Comparison of ENCODE assay signal across 8 cellular contexts in the genomic region with DNA sequence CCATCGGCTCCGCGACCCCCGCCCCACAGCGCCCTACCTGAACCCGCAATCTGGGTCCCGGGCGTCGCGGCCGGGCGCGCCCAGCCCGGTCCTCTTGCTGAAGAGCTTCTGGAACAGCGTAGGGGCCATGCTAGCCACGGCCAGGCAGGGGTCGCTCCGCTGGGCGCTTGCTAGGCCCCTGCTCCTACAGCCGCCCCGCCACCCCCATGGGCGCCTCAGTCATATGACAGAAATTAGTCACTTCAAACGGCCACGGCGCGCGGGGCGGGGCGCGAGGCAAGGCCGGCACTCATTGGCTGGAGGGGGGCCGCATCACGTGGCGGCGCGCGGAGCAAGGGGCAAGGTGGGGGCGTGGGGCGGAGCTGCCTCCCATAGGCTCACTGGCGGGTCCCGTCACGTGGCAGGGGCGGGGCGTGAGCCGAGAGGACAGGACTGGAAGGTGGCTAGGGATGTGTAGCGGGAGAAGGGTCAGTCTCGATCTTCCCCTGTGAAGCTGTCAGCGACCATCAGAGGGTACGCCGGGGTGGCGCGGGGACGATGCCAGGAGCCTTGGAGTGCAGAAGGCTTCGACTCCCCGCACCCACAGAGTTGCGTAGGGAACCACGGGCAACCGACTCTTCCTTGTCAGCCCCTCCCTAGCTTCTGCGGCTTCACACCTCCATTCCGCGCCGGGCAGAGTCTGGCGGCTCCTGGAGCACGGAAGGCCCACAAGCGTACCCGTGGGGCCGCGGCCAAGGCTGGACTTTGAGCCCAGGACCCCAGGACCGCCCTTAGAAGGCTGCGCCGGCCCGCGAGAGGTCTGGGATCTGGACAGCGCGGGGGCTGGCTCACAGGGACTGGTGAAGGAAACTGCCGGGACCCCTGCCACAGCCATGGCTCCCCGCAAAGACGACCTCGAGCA. TPM values are rescaled to one million over a fixed set of nuclear protein-coding genes. Genes with fewer than 3 reads are reported as not detected.
DNase-seq lines count a peak whose midpoint lies in the region; ATAC-seq, FAIRE-seq and TF ChIP-seq lines count a peak whose summit lies in the region.

A gene (minus strand): TSS at position 225 of the 901 bp plus-strand sequence. CDS start 96 bp downstream, at position 129.

- peaks cover 14% of the 10 kb centered on the region for H3K4me1 ChIP-seq in ACC112 (ENCODE audit: control insufficient read depth, insufficient read depth, low read length, unreplicated experiment)
- H3K4me1 ChIP-seq in breast epithelium = no peaks in the 10 kb centered on the region
- H3K4me1 ChIP-seq in iPS-20b (ENCODE audit: insufficient read depth, low read length) = peaks cover 3% of the 10 kb centered on the region; the same call in 1 of the 2 replicates
- H3K4me1 ChIP-seq in small intestine (ENCODE audit: control insufficient read depth in 2 of 2, insufficient read depth in 1 of 2, low read depth in 1 of 2, low read length in 1 of 2) = peaks cover 0 to 5% of the 10 kb centered on the region in 2 donors

- peaks cover 45% of the 10 kb centered on the region for H3K79me2 ChIP-seq in ACC112 (ENCODE audit: control insufficient read depth, insufficient read depth, low read length, unreplicated experiment)

- H3K9ac ChIP-seq in iPS-20b (ENCODE audit: low read depth, low read length) = peak within 1 kb of the TSS; percentile 64

- H3K9me3 ChIP-seq in breast epithelium (no peaks in the 10 kb centered on the region), iPS-20b (ENCODE audit: insufficient read depth, low read depth, low read length) (no peaks in the 10 kb centered on the region), small intestine (ENCODE audit: control insufficient read depth, low read depth) (no peaks in the 10 kb centered on the region)

- peak; percentile 83 for ATAC-seq in GM18870 (IDR thresholded peaks at IDR 0.05; ENCODE audit: unreplicated experiment)
- peak; percentile 93 for ATAC-seq in HG03135 (IDR thresholded peaks at IDR 0.05; ENCODE audit: unreplicated experiment)

- TF ChIP-seq CTCF in VCaP (conservative IDR thresholded peaks at IDR 0.05) = no peak
- peak in 1 of 3 donors; percentile 37 for TF ChIP-seq CTCF in breast epithelium (IDR thresholded peaks at IDR 0.05)

- H3K27me3 ChIP-seq in ACC112 (ENCODE audit: insufficient read depth, low read length) = no peaks in the 10 kb centered on the region
- H3K27me3 ChIP-seq in breast epithelium = no peaks in the 10 kb centered on the region
- peaks cover 18% of the 10 kb centered on the region; the same call in 1 of the 2 replicates for H3K27me3 ChIP-seq in iPS-20b (ENCODE audit: insufficient read depth, low read length)
- no peaks in the 10 kb centered on the region for H3K27me3 ChIP-seq in small intestine (ENCODE audit: control insufficient read depth in 2 of 2, insufficient read depth in 2 of 2, low read length in 2 of 2)

- intact Hi-C loops in breast epithelium (cut with DNase I; ENCODE audit: low total_unique reads) = loop anchor here (10.0 kb wide), 1 partner anchor 162 kb away; a partner anchor contains a TSS

- peak within 1 kb of the TSS; percentile 91 for H3K27ac ChIP-seq in ACC112 (ENCODE audit: low read depth, low read length)
- peak within 1 kb of the TSS; percentile 93 for H3K27ac ChIP-seq in VCaP
- peak within 1 kb of the TSS; percentile 98 to 99 for H3K27ac ChIP-seq in breast epithelium
- H3K27ac ChIP-seq in iPS-20b (ENCODE audit: low read length) = no peak within 1 kb of the TSS
- peak within 1 kb of the TSS; percentile 96 for H3K27ac ChIP-seq in small intestine (ENCODE audit: low read depth in 1 of 2, low read length in 1 of 2)

- H3K4me3 ChIP-seq in ACC112 (ENCODE audit: low read depth, low read length) = peak within 1 kb of the TSS; percentile 82
- peak within 1 kb of the TSS; percentile 70 to 98 (median 82) for H3K4me3 ChIP-seq in breast epithelium
- peak within 1 kb of the TSS; percentile 74 for H3K4me3 ChIP-seq in iPS-20b (ENCODE audit: low read length)
- H3K4me3 ChIP-seq in small intestine (ENCODE audit: low read depth in 1 of 2, low read length in 2 of 2) = peak within 1 kb of the TSS; percentile 92 to 93

- TF ChIP-seq POLR2A in breast epithelium (IDR thresholded peaks at IDR 0.05) = peak; percentile 99

- peak within 1 kb of the TSS; percentile 91 for H2AFZ ChIP-seq in ACC112 (ENCODE audit: low read length, unreplicated experiment)

- H3K36me3 ChIP-seq in ACC112 (ENCODE audit: insufficient read depth, low read length) = no peaks in the 10 kb centered on the region
- H3K36me3 ChIP-seq in breast epithelium = no peaks in the 10 kb centered on the region
- no peaks in the 10 kb centered on the region for H3K36me3 ChIP-seq in iPS-20b (ENCODE audit: insufficient read depth, low read depth, low read length)
- no peaks in the 10 kb centered on the region for H3K36me3 ChIP-seq in small intestine (ENCODE audit: control insufficient read depth in 2 of 2, insufficient read depth in 2 of 2, low read length in 2 of 2)

- peak; percentile 92 for DNase-seq in NCI-H2196 treated with DMSO at 0.1 percent for 48 hours (lab: John Stamatoyannopoulos, UW; ENCODE audit: unreplicated experiment)
- DNase-seq in breast epithelium (ENCODE audit: low spot score in 2 of 2) = peak; percentile 99
- DNase-seq in small intestine = peak; percentile 99

- 0 to 1% (median 0%) methylated on average over 71 to 79 of the region's 79 CpGs for WGBS in small intestine, 3 donors

- FAIRE-seq in small intestine (lab: Jason Lieb, UNC) = no peak

RNA-seq across cellular contexts. Expression of the gene that starts here (rescaled TPM):
- total RNA-seq in breast epithelium = 10 to 100 TPM; 60.3 to 96.3 (median 70.9) TPM
- polyA plus RNA-seq in small intestine = 1 to 10 TPM; 4.7 to 5.9 (median 5.4) TPM
